1 cellular context compared by ENCODE assay signal in genomic region chr18:9683418-9684396, GRCh38.
TF ChIP-seq lines count a peak whose summit lies in the region.

No MANE protein-coding gene starts in this region.

TF ChIP-seq in GM12878, 131 proteins besides CTCF, POLR2A, EP300 and RAD21 (continued from another document):
- TF ChIP-seq ZBTB40 (IDR thresholded peaks at IDR 0.05; ENCODE audit: borderline replicate concordance) (no peak), FOXM1 (IDR thresholded peaks at IDR 0.05; ENCODE audit: low read depth, low read length) (no peak), MXI1 (IDR thresholded peaks at IDR 0.05; ENCODE audit: low read depth, low read length) (no peak), NFXL1 (IDR thresholded peaks at IDR 0.05; ENCODE audit: borderline replicate concordance) (no peak), PAX5 (IDR thresholded peaks at IDR 0.05; ENCODE audit: borderline replicate concordance, low read depth, low read length) (no peak), SUPT20H (IDR thresholded peaks at IDR 0.05; ENCODE audit: borderline replicate concordance, control insufficient read depth, low read depth, low read length) (no peak), USF2 (IDR thresholded peaks at IDR 0.05; ENCODE audit: borderline replicate concordance, low read depth, low read length) (no peak)
